In the genomic region with DNA sequence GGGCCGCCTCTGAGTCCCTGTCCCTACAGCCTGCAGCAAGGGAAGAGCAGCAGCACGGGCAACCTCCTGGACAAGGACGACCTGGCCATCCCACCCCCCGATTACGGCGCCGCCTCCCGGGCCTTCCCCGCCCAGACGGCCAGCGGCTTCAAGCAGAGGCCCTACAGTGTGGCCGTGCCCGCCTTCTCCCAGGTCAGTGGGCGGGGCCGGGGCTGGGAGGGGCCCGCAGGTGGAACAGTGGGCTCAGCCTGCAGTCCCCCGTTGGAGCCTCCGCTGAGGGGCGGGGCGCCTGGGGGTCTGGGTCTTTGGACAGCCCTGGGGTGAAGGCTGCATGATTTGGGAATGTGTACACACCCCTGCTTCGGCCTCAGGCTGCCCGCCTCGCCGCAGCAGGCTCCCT, we compare ENCODE assay signal across 30 cellular contexts. TPM values are rescaled to one million over a fixed set of nuclear protein-coding genes. Genes with fewer than 3 reads are reported as not detected.
"Had no signal": no experiment of that assay in that cellular context is flagged by ENCODE, and none has a peak within 500 bp of the region (broad histone marks: within the 10 kb centered on the region; RNA-seq: fewer than 3 reads in every experiment).

No MANE protein-coding gene starts in this region.

- H3K36me3 ChIP-seq: neural progenitor cell, ovary, thoracic aorta had no signal

- H3K27ac ChIP-seq: hepatocyte, left ventricle myocardium inferior, neural progenitor cell, ovary, right atrium auricular region, right lobe of liver, stomach, thoracic aorta, tibial artery, upper lobe of right lung had no signal

- FAIRE-seq: islet of Langerhans had no signal

- H3K9me3 ChIP-seq: left ventricle myocardium inferior, ovary, right atrium auricular region, right lobe of liver, stomach, thoracic aorta, tibial artery, upper lobe of right lung had no signal

- H3K9ac ChIP-seq: neural progenitor cell had no signal

- DNase-seq: left ventricle myocardium inferior; mesendoderm; naive B cell; natural killer cell; nephron progenitor cell; ovary; right lobe of liver; stimulated activated CD4-positive, alpha-beta T cell treated with anti-CD3 and anti-CD28 coated beads, Interleukin-1b, Interleukin-23, amount 100 ng/mL, for 48 hours; stimulated activated CD4-positive, alpha-beta T cell treated with anti-CD3 and anti-CD28 coated beads, Interleukin-2, amount 100 ng/mL, for 48 hours; stimulated activated naive B cell treated with anti-CD40 and anti-IgM and Interleukin-4, amounts not matched to agents 10 μg/mL and 1 μg/mL and 100 μg/mL, for 72 hours; stimulated activated naive CD8-positive, alpha-beta T cell treated with anti-CD3 and anti-CD28 coated beads, Interleukin-15, Interleukin-2, amounts not matched to agents 100 U/mL and 50 U/mL, for 24 hours; stomach; tibial artery; trophoblast cell; upper lobe of right lung had no signal

- H3K4me3 ChIP-seq: hepatocyte, left ventricle myocardium inferior, lung, neural progenitor cell, ovary, right atrium auricular region, right lobe of liver, smooth muscle cell, stomach, thoracic aorta, tibial artery, upper lobe of right lung had no signal

- H3K79me2 ChIP-seq: hepatocyte had no signal

- H3K4me1 ChIP-seq: neural progenitor cell, upper lobe of right lung had no signal

- H2AFZ ChIP-seq: hepatocyte, neural progenitor cell had no signal

- H3K27me3 ChIP-seq: hepatocyte, neural progenitor cell, ovary, right atrium auricular region, right lobe of liver, stomach, tibial artery, upper lobe of right lung had no signal

- H3K4me2 ChIP-seq: hepatocyte, neural progenitor cell, smooth muscle cell had no signal

- ATAC-seq: natural killer cell; right lobe of liver; stimulated activated naive B cell treated with anti-CD40 and anti-IgM and Interleukin-4, amounts not matched to agents 10 μg/mL and 1 μg/mL and 100 μg/mL, for 72 hours; stimulated activated naive CD8-positive, alpha-beta T cell treated with anti-CD3 and anti-CD28 coated beads, Interleukin-15, Interleukin-2, amounts not matched to agents 100 U/mL and 50 U/mL, for 24 hours; upper lobe of right lung had no signal

RNA-seq across cellular contexts. Expression of a gene that starts 58.6 kb away (rescaled TPM):
- total RNA-seq: hepatocyte, kidney epithelial cell, left ventricle myocardium inferior, lower leg skin, lung, mononuclear cell, natural killer cell, omental fat pad, ovary, progenitor cell of endocrine pancreas, pulmonary artery endothelial cell, renal cortical epithelial cell, right atrium auricular region, right lobe of liver, skeletal muscle tissue, smooth muscle cell, stomach, thoracic aorta, upper lobe of right lung had no signal
- polyA plus RNA-seq: lung, ovary, smooth muscle cell, stomach had no signal
